Comparison of ENCODE assay signal across 26 cellular contexts in genomic region chr12:42946776-42947435, GRCh38.
DNase-seq lines count a peak whose midpoint lies in the region; ATAC-seq, FAIRE-seq and TF ChIP-seq lines count a peak whose summit lies in the region.
"Had no signal": no experiment of that assay in that cellular context is flagged by ENCODE, and none has a peak within 500 bp of the region (broad histone marks: within the 10 kb centered on the region; RNA-seq: fewer than 3 reads in every experiment).

No MANE protein-coding gene starts in this region.

- POLR2A ChIA-PET in HepG2 (lab: Yijun Ruan, JAX): no interaction called here

- FAIRE-seq in bronchial epithelial cell (lab: Jason Lieb, UNC): no peak
- FAIRE-seq in HepG2 (lab: Jason Lieb, UNC): no peak

- H3K4me3 ChIP-seq in GM23248 (no peak overlapping the region), bronchial epithelial cell (ENCODE audit: low read depth, low read length) (no peak overlapping the region), HepG2 (replicated peaks in 1 of 3; ENCODE audit: insufficient read depth in 1 of 3, low read depth in 2 of 3, low read length in 3 of 3) (no peak overlapping the region)
- H3K4me3 ChIP-seq: gastrocnemius medialis, hepatocyte, left lung, ovary, spleen, testis, vagina had no signal

- CTCF ChIA-PET in HepG2 (lab: Yijun Ruan, JAX; ENCODE audit: low intra/inter-chr PET ratio, low total read pairs): no interaction called here

- H3K9me2 ChIP-seq in GM23248 (ENCODE audit: insufficient read depth): no peaks in the 10 kb centered on the region

- BruUV-seq in HepG2 (replicated peaks; lab: Mats Ljungman, UMichigan): no TSS peak

- H3F3A ChIP-seq in GM23248 (ENCODE audit: insufficient read depth): no peaks in the 10 kb centered on the region

- in situ Hi-C loops in GM23248 (cut with MboI): no loop called here
- in situ Hi-C loops in HepG2 (cut with HindIII; ENCODE audit: extremely low pct_ligation_motif_present, low pct_unique_long_range_greater_than_20kb): no loop called here

- no peak for TF ChIP-seq CTCF in bronchial epithelial cell (IDR thresholded peaks at IDR 0.05; ENCODE audit: insufficient read depth, low read length, severe bottlenecking)
- TF ChIP-seq CTCF in HepG2 (CRISPR knock-in tag; IDR thresholded peaks at IDR 0.05): no peak

- H3K9ac ChIP-seq in GM23248 (no peak overlapping the region), HepG2 (ENCODE audit: insufficient read depth, low read depth, low read length) (no peak overlapping the region)

- peaks cover 4% of the 10 kb centered on the region; the same call in 1 of the 2 replicates for H3K4me1 ChIP-seq in GM23248 (ENCODE audit: insufficient read depth)
- no peaks in the 10 kb centered on the region for H3K4me1 ChIP-seq in HepG2 (ENCODE audit: insufficient read depth, low read length)
- H3K4me1 ChIP-seq: gastrocnemius medialis, left lung, spleen, testis, vagina had no signal

- H3K27ac ChIP-seq in GM23248: no peak overlapping the region
- no peak overlapping the region for H3K27ac ChIP-seq in HepG2 (ENCODE audit: extremely low read length, insufficient read depth, low read length)
- H3K27ac ChIP-seq: gastrocnemius medialis, hepatocyte, left lung, ovary, spleen, testis, vagina had no signal

- no peak for TF ChIP-seq RAD21 in HepG2 (CRISPR knock-in tag; IDR thresholded peaks at IDR 0.05)

- no peak for TF ChIP-seq POLR2A in HepG2 (IDR thresholded peaks at IDR 0.05; ENCODE audit: insufficient read depth in 1 of 2, low read depth in 2 of 2, low read length in 2 of 2)

- DNase-seq in GM23248 (peak; percentile 23), NCI-H69 (lab: John Stamatoyannopoulos, UW) (peak; percentile 96), bronchial epithelial cell (ENCODE audit: low read depth) (peak; percentile 50), middle frontal gyrus (ENCODE audit: extremely low spot score, low spot score) (peak; percentile 37), HepG2 (ENCODE audit: low spot score) (no peak)
- DNase-seq: activated CD4-positive, alpha-beta T cell treated with anti-CD3 and anti-CD28 coated beads, Interleukin-2, amount 50 U/mL, for 4 hours; C1 segment of cervical spinal cord; erythroblast; gastrocnemius medialis; left lung; midbrain; NCI-H1105 treated with DMSO at 0.1 percent for 48 hours; NCI-H524 treated with DMSO at 0.1 percent for 48 hours; ovary; spleen; stimulated activated CD4-positive, alpha-beta T cell treated with anti-CD3 and anti-CD28 coated beads, Interleukin-4, amount 100 ng/mL, for 1 hour; stimulated activated naive B cell treated with anti-CD40 and anti-IgM and Interleukin-4, amounts not matched to agents 10 μg/mL and 1 μg/mL and 100 μg/mL, for 72 hours; testis had no signal

- ATAC-seq in HepG2 (no peak), GM21528 (IDR thresholded peaks at IDR 0.05; ENCODE audit: low FRiP score, unreplicated experiment) (no peak)
- ATAC-seq in activated CD4-positive, CD25-positive, alpha-beta regulatory T cell treated with anti-CD3 and anti-CD28 coated beads, Interleukin-2, amount 50 U/mL, for 24 hours: no peak
- ATAC-seq: activated naive CD4-positive, alpha-beta T cell treated with anti-CD3 and anti-CD28 coated beads, Interleukin-2, amount 50 U/mL, for 72 hours; gastrocnemius medialis; left lung; natural killer cell treated with Interleukin-12 subunit alpha and Interleukin-12 subunit beta and Interleukin-15 and Interleukin-18, amount 100 ng/mL, for 72 hours; Right ventricle myocardium inferior; stimulated activated naive B cell treated with anti-CD40 and anti-IgM and Interleukin-4, amounts not matched to agents 10 μg/mL and 1 μg/mL and 100 μg/mL, for 72 hours; WTC11 had no signal

- H3K79me2 ChIP-seq in GM23248 (ENCODE audit: insufficient read depth): no peaks in the 10 kb centered on the region
- no peaks in the 10 kb centered on the region for H3K79me2 ChIP-seq in HepG2 (ENCODE audit: insufficient read depth, low read length)
- H3K79me2 ChIP-seq: hepatocyte had no signal

- H2AFZ ChIP-seq in GM23248 (no peak overlapping the region), HepG2 (ENCODE audit: low read length) (no peak overlapping the region)
- H2AFZ ChIP-seq: hepatocyte had no signal

- H3K9me3 ChIP-seq in GM23248 (ENCODE audit: low read depth) (no peaks in the 10 kb centered on the region), HepG2 (ENCODE audit: low read length) (peaks cover 24% of the 10 kb centered on the region; the same call in 1 of the 2 replicates)
- H3K9me3 ChIP-seq: gastrocnemius medialis, ovary, testis, vagina had no signal

- TF ChIP-seq EP300 in HepG2 (IDR thresholded peaks at IDR 0.05; ENCODE audit: low read depth in 2 of 2, low read length in 2 of 2): no peak
- no peak for TF ChIP-seq EP300 in HepG2 (CRISPR knock-in tag; IDR thresholded peaks at IDR 0.05; ENCODE audit: borderline replicate concordance)

- no peaks in the 10 kb centered on the region for H4K20me1 ChIP-seq in GM23248 (ENCODE audit: insufficient read depth)
- no peaks in the 10 kb centered on the region for H4K20me1 ChIP-seq in HepG2 (ENCODE audit: insufficient read depth, low read length)

- WGBS in GM23248 (ENCODE audit: low coverage in 1 of 2, low lambda C conversion rate in 2 of 2, missing lambda C conversion rate in 2 of 2), 2 experiments: 80 to 82% methylated on average over 2 of the region's 2 CpGs
- WGBS in HepG2 (ENCODE audit: low lambda C conversion rate): 0% methylated on average over 2 of the region's 2 CpGs

- no peak overlapping the region for H3K4me2 ChIP-seq in GM23248 (ENCODE audit: unreplicated experiment)
- no peak overlapping the region for H3K4me2 ChIP-seq in HepG2 (ENCODE audit: low read depth, low read length)
- H3K4me2 ChIP-seq: hepatocyte had no signal

- intact Hi-C loops in HepG2 (cut with micrococcal nuclease; ENCODE audit: unreplicated experiment): no loop called here

- H3K36me3 ChIP-seq in GM23248 (ENCODE audit: low read depth) (no peaks in the 10 kb centered on the region), bronchial epithelial cell (ENCODE audit: control insufficient read depth, insufficient read depth, low read length) (no peaks in the 10 kb centered on the region), HepG2 (replicated peaks in 1 of 2; ENCODE audit: control insufficient read depth in 1 of 2, insufficient read depth in 2 of 2, low read length in 2 of 2) (no peaks in the 10 kb centered on the region)
- H3K36me3 ChIP-seq: gastrocnemius medialis, left lung, ovary, spleen, vagina had no signal

- H3K27me3 ChIP-seq in GM23248 (replicated peaks; ENCODE audit: insufficient read depth): no peaks in the 10 kb centered on the region
- no peaks in the 10 kb centered on the region for H3K27me3 ChIP-seq in bronchial epithelial cell (ENCODE audit: control insufficient read depth, insufficient read depth, low read length)
- H3K27me3 ChIP-seq in HepG2 (ENCODE audit: control insufficient read depth in 1 of 2, insufficient read depth in 2 of 2, low read length in 2 of 2): no peaks in the 10 kb centered on the region
- H3K27me3 ChIP-seq: gastrocnemius medialis, hepatocyte, left lung, ovary, spleen, testis, vagina had no signal

TF ChIP-seq in HepG2, 621 proteins besides CTCF, POLR2A, EP300 and RAD21 (continues in another document):
- no peak for TF ChIP-seq POLR2AphosphoS2 (IDR thresholded peaks at IDR 0.05; ENCODE audit: low read depth, low read length)
- TF ChIP-seq EED (CRISPR knock-in tag; IDR thresholded peaks at IDR 0.05): no peak
- TF ChIP-seq GLI4 (CRISPR knock-in tag; IDR thresholded peaks at IDR 0.05; ENCODE audit: borderline replicate concordance): no peak
- no peak for TF ChIP-seq ZNF784 (CRISPR knock-in tag; IDR thresholded peaks at IDR 0.05; ENCODE audit: borderline replicate concordance)
- TF ChIP-seq SKI (IDR thresholded peaks at IDR 0.05; ENCODE audit: partially characterized antibody): no peak
- TF ChIP-seq ZBED4 (CRISPR knock-in tag; IDR thresholded peaks at IDR 0.05; ENCODE audit: borderline replicate concordance): no peak
- TF ChIP-seq SUZ12 (IDR thresholded peaks at IDR 0.05; ENCODE audit: low read depth, low read length): no peak
